9 cellular contexts compared by ENCODE assay signal in genomic region chrX:107675365-107675654, GRCh38. TPM values are rescaled to one million over a fixed set of nuclear protein-coding genes. Genes with fewer than 3 reads are reported as not detected.
DNase-seq lines count a peak whose midpoint lies in the region; ATAC-seq and TF ChIP-seq lines count a peak whose summit lies in the region.
"Had no signal": no experiment of that assay in that cellular context is flagged by ENCODE, and none has a peak within 500 bp of the region (broad histone marks: within the 10 kb centered on the region; RNA-seq: fewer than 3 reads in every experiment).

No MANE protein-coding gene starts in this region.

- H3K4me3 Mint-ChIP-seq in central memory CD8-positive, alpha-beta T cell, result peak overlapping the region; percentile 76
- H3K4me3 Mint-ChIP-seq in natural killer cell treated with Interleukin-12 subunit alpha and Interleukin-12 subunit beta and Interleukin-15 and Interleukin-18, amount 100 ng/mL, for 72 hours, result peak overlapping the region; percentile 64

- H3K27me3 ChIP-seq in BLaER1, result peaks cover 90% of the 10 kb centered on the region
- no peaks in the 10 kb centered on the region for H3K27me3 ChIP-seq in MM.1S (replicated peaks; ENCODE audit: insufficient read depth, low read length)

- no peaks in the 10 kb centered on the region for H3K27me3 Mint-ChIP-seq in central memory CD8-positive, alpha-beta T cell
- peaks cover under 1 to 20% of the 10 kb centered on the region in 2 donors for H3K27me3 Mint-ChIP-seq in natural killer cell treated with Interleukin-12 subunit alpha and Interleukin-12 subunit beta and Interleukin-15 and Interleukin-18, amount 100 ng/mL, for 72 hours

- H4K20me1 ChIP-seq in BLaER1, result peaks cover 47% of the 10 kb centered on the region
- H4K20me1 ChIP-seq in MM.1S (ENCODE audit: insufficient read depth, low read length), result no peaks in the 10 kb centered on the region

- H3K27ac ChIP-seq in BLaER1, result no peak overlapping the region
- H3K27ac ChIP-seq in MM.1S (ENCODE audit: low read length), result peak overlapping the region; percentile 98

- no peaks in the 10 kb centered on the region for H3K9me3 Mint-ChIP-seq in central memory CD8-positive, alpha-beta T cell
- H3K9me3 Mint-ChIP-seq in natural killer cell treated with Interleukin-12 subunit alpha and Interleukin-12 subunit beta and Interleukin-15 and Interleukin-18, amount 100 ng/mL, for 72 hours, result no peaks in the 10 kb centered on the region

- no peak overlapping the region for H2AFZ ChIP-seq in MM.1S (ENCODE audit: low read length)

- H3K4me1 Mint-ChIP-seq in central memory CD8-positive, alpha-beta T cell, result peaks cover 55% of the 10 kb centered on the region
- peaks cover 26 to 45% of the 10 kb centered on the region in 2 donors for H3K4me1 Mint-ChIP-seq in natural killer cell treated with Interleukin-12 subunit alpha and Interleukin-12 subunit beta and Interleukin-15 and Interleukin-18, amount 100 ng/mL, for 72 hours (ENCODE audit: low read depth in 2 of 2)

- H3K36me3 ChIP-seq in BLaER1 (no peaks in the 10 kb centered on the region), MM.1S (replicated peaks; ENCODE audit: insufficient read depth, low read length) (no peaks in the 10 kb centered on the region)

- DNase-seq in MM.1S (no peak), hippocampal formation (lab: John Stamatoyannopoulos, UW) (no peak), epidermal melanocyte (ENCODE audit: insufficient read length, low spot score) (no peak), NCI-H2171 (lab: John Stamatoyannopoulos, UW) (no peak), anterior cingulate cortex (lab: John Stamatoyannopoulos, UW) (no peak)
- DNase-seq in central memory CD8-positive, alpha-beta T cell (ENCODE audit: low spot score in 2 of 2), result no peak
- no peak for DNase-seq in natural killer cell treated with Interleukin-12 subunit alpha and Interleukin-12 subunit beta and Interleukin-15 and Interleukin-18, amount 100 ng/mL, for 72 hours (ENCODE audit: low spot score)
- DNase-seq: DND-41 had no signal

- H3F3A ChIP-seq in MM.1S (ENCODE audit: insufficient read depth, low read length), result peaks cover 33% of the 10 kb centered on the region

- H3K4me2 ChIP-seq in BLaER1, result peak overlapping the region; percentile 74
- peak overlapping the region; percentile 80; the same call in 1 of the 2 replicates for H3K4me2 ChIP-seq in MM.1S (ENCODE audit: low read depth, low read length)

- peaks cover 17% of the 10 kb centered on the region; the same call in 1 of the 2 replicates for H3K79me2 ChIP-seq in MM.1S (ENCODE audit: low read length)

- H3K9me2 ChIP-seq in MM.1S (replicated peaks; ENCODE audit: insufficient read depth, low read length), result no peaks in the 10 kb centered on the region

- H3K4me3 ChIP-seq in BLaER1, result no peak overlapping the region
- H3K4me3 ChIP-seq in MM.1S (ENCODE audit: low read length), result peak overlapping the region; percentile 79

- H3K36me3 Mint-ChIP-seq in central memory CD8-positive, alpha-beta T cell (ENCODE audit: insufficient read depth), result peaks cover 28% of the 10 kb centered on the region
- H3K36me3 Mint-ChIP-seq in natural killer cell treated with Interleukin-12 subunit alpha and Interleukin-12 subunit beta and Interleukin-15 and Interleukin-18, amount 100 ng/mL, for 72 hours, result no peaks in the 10 kb centered on the region

- no peak overlapping the region for H3K9ac ChIP-seq in BLaER1
- H3K9ac ChIP-seq in MM.1S (ENCODE audit: low read length), result peak overlapping the region; percentile 100

- H3K4me1 ChIP-seq in BLaER1, result peaks cover 75% of the 10 kb centered on the region
- H3K4me1 ChIP-seq in MM.1S (ENCODE audit: low read length), result peaks cover 35% of the 10 kb centered on the region

- H3K27ac Mint-ChIP-seq in central memory CD8-positive, alpha-beta T cell (ENCODE audit: low read depth), result peak overlapping the region; percentile 99
- peak overlapping the region; percentile 47 to 69 for H3K27ac Mint-ChIP-seq in natural killer cell treated with Interleukin-12 subunit alpha and Interleukin-12 subunit beta and Interleukin-15 and Interleukin-18, amount 100 ng/mL, for 72 hours

- TF ChIP-seq CTCF in MM.1S (IDR thresholded peaks at IDR 0.05; ENCODE audit: low read length), result no peak

- no peak for ATAC-seq in central memory CD8-positive, alpha-beta T cell (replicated peaks; ENCODE audit: extremely low read depth, poor library complexity, severe bottlenecking)
- no peak for ATAC-seq in natural killer cell treated with Interleukin-12 subunit alpha and Interleukin-12 subunit beta and Interleukin-15 and Interleukin-18, amount 100 ng/mL, for 72 hours

- no peaks in the 10 kb centered on the region for H3K9me3 ChIP-seq in BLaER1
- H3K9me3 ChIP-seq in MM.1S (replicated peaks; ENCODE audit: insufficient read depth, low read length), result no peaks in the 10 kb centered on the region

RNA-seq across cellular contexts. Expression of gene PRPS1, which starts 47.0 kb away (rescaled TPM):
- 100 to 1,000 TPM in 1 of 2 donors, 10 to 100 TPM in 1; 59.2 to 104 TPM for total RNA-seq in natural killer cell treated with Interleukin-12 subunit alpha and Interleukin-12 subunit beta and Interleukin-15 and Interleukin-18, amount 100 ng/mL, for 72 hours
